Comparison of ENCODE assay signal across 10 cellular contexts in the genomic region with DNA sequence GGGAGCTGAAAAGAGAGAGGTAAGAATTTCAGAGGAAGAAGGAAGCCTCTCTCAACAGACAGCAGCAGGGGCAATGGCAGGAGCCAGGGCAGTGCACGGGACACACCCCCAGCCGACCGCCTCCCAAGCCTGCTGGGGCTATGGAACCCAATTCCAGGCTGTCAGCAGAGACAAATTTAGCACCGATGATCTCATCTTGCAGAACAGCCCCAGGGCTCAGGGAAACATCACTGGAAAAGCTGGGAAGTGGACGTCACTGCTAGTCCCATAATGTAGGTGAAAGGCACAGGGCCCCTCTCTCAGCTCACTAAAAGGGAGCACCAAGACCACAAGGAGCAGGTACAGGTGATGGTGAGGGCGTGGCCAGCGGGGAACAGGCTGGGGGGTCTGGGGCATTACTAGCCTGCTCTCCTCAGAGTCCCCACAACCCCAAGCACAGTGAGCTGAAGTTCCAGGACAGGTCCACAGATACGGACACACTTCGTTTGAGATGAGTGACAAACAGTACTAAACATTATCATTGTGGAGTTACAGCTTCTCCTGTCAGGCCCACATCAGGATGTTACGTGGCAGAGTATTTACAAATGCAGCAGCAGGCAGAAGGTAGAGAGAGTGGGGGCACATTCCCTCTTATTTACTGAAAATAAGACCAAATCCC.
DNase-seq lines count a peak whose midpoint lies in the region; ATAC-seq and TF ChIP-seq lines count a peak whose summit lies in the region.
"Had no signal": no experiment of that assay in that cellular context is flagged by ENCODE, and none has a peak within 500 bp of the region (broad histone marks: within the 10 kb centered on the region; RNA-seq: fewer than 3 reads in every experiment).

No MANE protein-coding gene starts in this region.

- no TSS peak for BruUV-seq in PC-3 (replicated peaks; lab: Mats Ljungman, UMichigan)

- H3K4me1 ChIP-seq in PC-3 (ENCODE audit: insufficient read depth, low read length) = peaks cover 36% of the 10 kb centered on the region

- no peaks in the 10 kb centered on the region for H3K27me3 ChIP-seq in PC-3 (ENCODE audit: low read length)

- no peaks in the 10 kb centered on the region for H4K20me1 ChIP-seq in PC-3 (ENCODE audit: low read length)

- H3K9ac ChIP-seq in PC-3 (ENCODE audit: low read length) = peak overlapping the region; percentile 25; the same call in 1 of the 2 replicates

- DNase-seq in Daoy (ENCODE audit: low read depth) = peak; percentile 95
- DNase-seq in PC-3 = peak; percentile 64
- DNase-seq in fibroblast of mammary gland (ENCODE audit: low read depth) = peak; percentile 75
- DNase-seq in omental fat pad (ENCODE audit: low spot score) = no peak
- no peak for DNase-seq in stimulated activated CD4-positive, alpha-beta T cell treated with anti-CD3 and anti-CD28 coated beads, Interleukin-15, amount 100 ng/mL, for 24 hours
- DNase-seq in MV-4-11 (lab: John Stamatoyannopoulos, UW) = no peak
- DNase-seq: activated CD4-positive, CD25-positive, alpha-beta regulatory T cell; NCI-H526 had no signal

- peak overlapping the region; percentile 64 for H3K4me2 ChIP-seq in PC-3 (ENCODE audit: low read length)

- no peaks in the 10 kb centered on the region for H3K9me2 ChIP-seq in PC-3 (replicated peaks; ENCODE audit: low read length)

- POLR2A ChIA-PET in PC-3 (lab: Charles Lee; ENCODE audit: unreplicated experiment) = no interaction called here

- intact Hi-C loops in PC-3 (cut with micrococcal nuclease) = no loop called here

- H3K9me3 ChIP-seq in PC-3 (ENCODE audit: low read length) = no peaks in the 10 kb centered on the region

- H2AFZ ChIP-seq in PC-3 (ENCODE audit: low read length) = no peak overlapping the region; the same call in 1 of the 2 replicates

- ATAC-seq in PC-3 = peak; percentile 71
- peak; percentile 62 for ATAC-seq in omental fat pad (ENCODE audit: low FRiP score)
- ATAC-seq in GM18498 (IDR thresholded peaks at IDR 0.05; ENCODE audit: unreplicated experiment) = no peak
- ATAC-seq in HG02642 (IDR thresholded peaks at IDR 0.05; ENCODE audit: poor library complexity, unreplicated experiment) = no peak

- H3K36me3 ChIP-seq in PC-3 (ENCODE audit: low read depth, low read length) = no peaks in the 10 kb centered on the region

- peak overlapping the region; percentile 49 for H3K27ac ChIP-seq in PC-3 (ENCODE audit: low read length)

- CTCF ChIA-PET in PC-3 (lab: Charles Lee) = no interaction called here

- no peaks in the 10 kb centered on the region for H3F3A ChIP-seq in PC-3 (ENCODE audit: low read length, unreplicated experiment)

- H3K4me3 ChIP-seq in PC-3 (ENCODE audit: low read length) = no peak overlapping the region; the same call in 1 of the 2 replicates
- no peak overlapping the region for H3K4me3 ChIP-seq in fibroblast of mammary gland (ENCODE audit: control insufficient read depth, low read depth, low read length)

- no peaks in the 10 kb centered on the region for H3K79me2 ChIP-seq in PC-3 (ENCODE audit: low read length)

- TF ChIP-seq CTCF in PC-3 (conservative IDR thresholded peaks at IDR 0.05; ENCODE audit: low read depth, low read length) = no peak
- no peak for TF ChIP-seq CTCF in fibroblast of mammary gland (conservative IDR thresholded peaks at IDR 0.05; ENCODE audit: control insufficient read depth, insufficient read depth, low read depth, low read length)
- TF ChIP-seq CTCF in omental fat pad (IDR thresholded peaks at IDR 0.05) = no peak

Comparison
In these comparisons a context has a peak if more than half of its experiments do, and no peak if none do; other contexts are left out.
1. DNase-seq: peak in Daoy (single experiment), PC-3 (single experiment) and fibroblast of mammary gland (single experiment); none in omental fat pad (single experiment), stimulated activated CD4-positive, alpha-beta T cell treated with anti-CD3 and anti-CD28 coated beads, Interleukin-15, amount 100 ng/mL, for 24 hours (single experiment) and MV-4-11 (single experiment).
2. ATAC-seq: peak in PC-3 (single experiment) and omental fat pad (single experiment); none in GM18498 (single experiment) and HG02642 (single experiment).